In the genomic region with DNA sequence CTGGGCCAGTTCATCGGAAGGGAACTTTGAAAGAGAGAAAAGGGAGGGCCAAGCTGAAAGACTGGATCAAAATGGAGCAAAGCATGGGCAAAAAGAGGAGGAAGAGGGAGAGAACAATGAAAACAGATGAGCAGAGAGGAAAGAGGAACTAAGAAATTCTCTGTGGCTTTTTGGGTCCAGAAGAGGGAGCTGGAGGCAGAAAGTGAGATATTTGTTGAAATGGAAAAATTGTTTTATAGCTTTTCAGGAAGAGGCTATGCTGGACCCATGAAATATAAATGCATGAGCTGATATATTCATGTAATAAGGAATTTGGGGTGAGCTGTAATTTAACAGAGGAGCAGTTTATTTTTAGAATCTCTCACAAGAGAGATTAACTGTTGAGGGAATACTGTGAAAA, we compare ENCODE assay signal across 11 cellular contexts.
A peak's percentile ranks its signal among the peaks of the same experiment; 100 is the strongest.
DNase-seq lines count a peak whose midpoint lies in the region; ATAC-seq and TF ChIP-seq lines count a peak whose summit lies in the region.
"Had no signal": no experiment of that assay in that cellular context is flagged by ENCODE, and none has a peak within 500 bp of the region (broad histone marks: within the 10 kb centered on the region; RNA-seq: fewer than 3 reads in every experiment).

No MANE protein-coding gene starts in this region.

- TF ChIP-seq CTCF in hepatocyte (IDR thresholded peaks at IDR 0.05; ENCODE audit: poor library complexity): peak; percentile 41

- no peak overlapping the region for H3K27ac ChIP-seq in hepatocyte
- H3K27ac ChIP-seq: coronary artery had no signal

- WGBS in hepatocyte (ENCODE audit: low lambda C conversion rate, missing lambda C conversion rate): 70% methylated on average over 1 of the region's 1 CpG

- DNase-seq in hepatocyte (ENCODE audit: low spot score) (no peak), AG08396 (ENCODE audit: low spot score) (no peak), hypothalamus (lab: John Stamatoyannopoulos, UW) (no peak), NCI-H524 treated with DMSO at 0.1 percent for 48 hours (lab: John Stamatoyannopoulos, UW) (no peak), NCI-H446 treated with DMSO at 0.1 percent for 48 hours (lab: John Stamatoyannopoulos, UW) (no peak)

- ATAC-seq in GM18508 (IDR thresholded peaks at IDR 0.05; ENCODE audit: insufficient read depth, unreplicated experiment): peak; percentile 75
- ATAC-seq in GM21723 (IDR thresholded peaks at IDR 0.05; ENCODE audit: unreplicated experiment): peak; percentile 89
- peak; percentile 81 for ATAC-seq in HG03571 (IDR thresholded peaks at IDR 0.05; ENCODE audit: unreplicated experiment)
- ATAC-seq: activated CD4-positive, CD25-positive, alpha-beta regulatory T cell treated with anti-CD3 and anti-CD28 coated beads, Interleukin-2, amount 50 U/mL, for 24 hours had no signal

- no peaks in the 10 kb centered on the region for H3K4me1 ChIP-seq in hepatocyte (ENCODE audit: insufficient read depth)

- H2AFZ ChIP-seq in hepatocyte: no peak overlapping the region

- no peak overlapping the region for H3K4me2 ChIP-seq in hepatocyte

- no peaks in the 10 kb centered on the region for H3K9me2 ChIP-seq in hepatocyte (replicated peaks; ENCODE audit: insufficient read depth)

- no peaks in the 10 kb centered on the region for H3K27me3 ChIP-seq in hepatocyte

- H3K4me3 ChIP-seq in hepatocyte: no peak overlapping the region
- H3K4me3 ChIP-seq: coronary artery, lung had no signal

- no peaks in the 10 kb centered on the region for H3K36me3 ChIP-seq in hepatocyte (replicated peaks; ENCODE audit: insufficient read depth, low read depth)

- H4K20me1 ChIP-seq in hepatocyte (ENCODE audit: insufficient read depth, poor library complexity, severe bottlenecking): no peaks in the 10 kb centered on the region

- no peaks in the 10 kb centered on the region for H3K9me3 ChIP-seq in hepatocyte (ENCODE audit: low read depth)

- H3K79me2 ChIP-seq in hepatocyte: no peaks in the 10 kb centered on the region
